In the genomic region with DNA sequence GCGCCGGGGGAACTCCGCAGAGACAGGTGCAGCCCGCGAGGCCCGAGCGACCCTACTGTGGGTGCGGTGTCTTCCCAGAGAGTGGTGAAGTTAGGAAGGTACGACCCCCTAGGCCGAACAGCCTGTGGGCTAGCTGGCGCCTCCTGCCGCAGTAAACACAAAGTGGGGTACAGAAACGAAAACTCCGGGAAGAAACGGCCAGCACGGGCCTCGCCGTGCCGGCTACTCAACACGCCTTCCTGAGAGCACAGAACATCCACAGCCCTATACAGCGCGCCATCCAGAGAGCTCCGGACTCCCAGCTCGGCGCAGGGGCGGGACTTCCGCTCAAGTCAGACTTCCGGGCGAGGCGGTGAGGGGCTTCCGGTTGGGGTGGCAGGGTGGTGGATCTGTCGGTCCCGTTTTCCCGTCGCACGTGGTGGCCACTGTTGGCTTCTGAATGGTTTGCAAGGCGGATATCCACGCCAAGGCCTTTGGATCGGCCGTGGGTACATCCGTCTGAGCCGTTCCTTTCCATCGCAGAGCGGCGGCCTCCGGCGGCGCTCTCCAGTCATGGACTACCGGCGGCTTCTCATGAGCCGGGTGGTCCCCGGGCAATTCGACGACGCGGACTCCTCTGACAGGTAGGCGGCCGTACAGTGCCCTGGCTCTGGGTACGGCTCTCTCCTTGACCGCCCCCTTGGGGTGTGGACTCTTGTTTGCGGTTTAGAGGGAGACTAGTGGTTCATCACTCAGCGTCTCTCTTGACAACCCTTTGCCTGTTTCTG, we compare ENCODE assay signal across 1 cellular context.
TF ChIP-seq lines count a peak whose summit lies in the region.

CAGE1 (minus strand) TSS at position 292 of the 767 bp plus-strand sequence. CDS start 2,569 bp downstream, outside the sequence.
RIOK1 (plus strand) TSS at position 358 of the 767 bp plus-strand sequence; CDS start at position 553, 195 bp downstream.

TF ChIP-seq in HepG2, 621 proteins besides CTCF, POLR2A, EP300 and RAD21 (continued from another document and continues in another):
- TF ChIP-seq PATZ1 (CRISPR knock-in tag; IDR thresholded peaks at IDR 0.05) (peak; percentile 74), ZNF737 (CRISPR knock-in tag; IDR thresholded peaks at IDR 0.05; ENCODE audit: borderline replicate concordance) (peak; percentile 70; the same call in 1 of the 2 replicates), ZNF776 (CRISPR knock-in tag; IDR thresholded peaks at IDR 0.05) (peak; percentile 87; the same call in 1 of the 2 replicates), ZMYM4 (CRISPR knock-in tag; IDR thresholded peaks at IDR 0.05) (peak; percentile 88), ZMYM3 (CRISPR knock-in tag; IDR thresholded peaks at IDR 0.05) (no peak; the same call in 1 of the 2 replicates), SPEN (CRISPR knock-in tag; IDR thresholded peaks at IDR 0.05; ENCODE audit: low read depth) (peak; percentile 90), MTF2 (CRISPR knock-in tag; IDR thresholded peaks at IDR 0.05; ENCODE audit: borderline replicate concordance) (peak; percentile 91), PTBP1 (IDR thresholded peaks at IDR 0.05; ENCODE audit: low read depth, low read length, poor library complexity, severe bottlenecking) (peak; percentile 88), PHB2 (IDR thresholded peaks at IDR 0.05; ENCODE audit: partially characterized antibody) (no peak), ZBTB3 (CRISPR knock-in tag; IDR thresholded peaks at IDR 0.05; ENCODE audit: borderline replicate concordance, low read depth) (peak; percentile 44; the same call in 1 of the 2 replicates), KDM6A (CRISPR knock-in tag; IDR thresholded peaks at IDR 0.05; ENCODE audit: low read depth) (peak; percentile 9; the same call in 1 of the 2 replicates), NPAS2 (CRISPR knock-in tag; IDR thresholded peaks at IDR 0.05; ENCODE audit: borderline replicate concordance) (no peak), ZNF850 (CRISPR knock-in tag; conservative IDR thresholded peaks at IDR 0.05) (peak; percentile 55; the same call in 1 of the 2 replicates), ATF5 (CRISPR knock-in tag; IDR thresholded peaks at IDR 0.05; ENCODE audit: low read depth) (peak; percentile 59; the same call in 1 of the 2 replicates), GATA4 (IDR thresholded peaks at IDR 0.05; ENCODE audit: borderline replicate concordance, low read depth) (peak; percentile 87), ZNF576 (CRISPR knock-in tag; IDR thresholded peaks at IDR 0.05) (0 out of 2 replicates have a peak, but pooled peaks have one; percentile 66), MNT (IDR thresholded peaks at IDR 0.05) (peak; percentile 88), BORCS8-MEF2B (CRISPR knock-in tag; IDR thresholded peaks at IDR 0.05) (peak; percentile 97), HOXD1 (CRISPR knock-in tag; IDR thresholded peaks at IDR 0.05) (no peak; the same call in 1 of the 2 replicates), ZNF503 (CRISPR knock-in tag; IDR thresholded peaks at IDR 0.05) (peak; percentile 21; the same call in 1 of the 2 replicates), RFX3 (CRISPR knock-in tag; IDR thresholded peaks at IDR 0.05) (peak; percentile 12; the same call in 1 of the 2 replicates), ZNF781 (CRISPR knock-in tag; IDR thresholded peaks at IDR 0.05; ENCODE audit: borderline replicate concordance, not compliant biosample characterization) (peak; percentile 78), TGIF2 (CRISPR knock-in tag; IDR thresholded peaks at IDR 0.05) (peak; percentile 79), SKI (IDR thresholded peaks at IDR 0.05; ENCODE audit: partially characterized antibody) (peak; percentile 46), ZNF772 (CRISPR knock-in tag; IDR thresholded peaks at IDR 0.05) (peak; percentile 94), JUND (CRISPR knock-in tag; IDR thresholded peaks at IDR 0.05) (0 out of 2 replicates have a peak, but pooled peaks have one; percentile 36), ZNF230 (CRISPR knock-in tag; IDR thresholded peaks at IDR 0.05) (peak; percentile 96), PPARG (CRISPR knock-in tag; conservative IDR thresholded peaks at IDR 0.05) (no peak; the same call in 1 of the 2 replicates), ZSCAN25 (CRISPR knock-in tag; IDR thresholded peaks at IDR 0.05) (peak; percentile 77), MTF1 (CRISPR knock-in tag; IDR thresholded peaks at IDR 0.05) (0 out of 2 replicates have a peak, but pooled peaks have one; percentile 15), ZNF687 (CRISPR knock-in tag; IDR thresholded peaks at IDR 0.05) (peak; percentile 100), YY1 (IDR thresholded peaks at IDR 0.05; ENCODE audit: insufficient read depth, insufficient replicate concordance, low read depth, low read length) (peak; percentile 84), ZNF24 (IDR thresholded peaks at IDR 0.05) (no peak), SMAD9 (CRISPR knock-in tag; IDR thresholded peaks at IDR 0.05) (peak; percentile 63; the same call in 1 of the 2 replicates)
- TF ChIP-seq, protein P1, sequence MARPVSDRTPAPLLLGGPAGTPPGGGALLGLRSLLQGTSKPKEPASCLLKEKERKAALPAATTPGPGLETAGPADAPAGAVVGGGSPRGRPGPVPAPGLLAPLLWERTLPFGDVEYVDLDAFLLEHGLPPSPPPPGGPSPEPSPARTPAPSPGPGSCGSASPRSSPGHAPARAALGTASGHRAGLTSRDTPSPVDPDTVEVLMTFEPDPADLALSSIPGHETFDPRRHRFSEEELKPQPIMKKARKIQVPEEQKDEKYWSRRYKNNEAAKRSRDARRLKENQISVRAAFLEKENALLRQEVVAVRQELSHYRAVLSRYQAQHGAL (CRISPR knock-in tag; IDR thresholded peaks at IDR 0.05; ENCODE audit: not compliant biosample characterization): peak; percentile 21
- TF ChIP-seq, protein P2, sequence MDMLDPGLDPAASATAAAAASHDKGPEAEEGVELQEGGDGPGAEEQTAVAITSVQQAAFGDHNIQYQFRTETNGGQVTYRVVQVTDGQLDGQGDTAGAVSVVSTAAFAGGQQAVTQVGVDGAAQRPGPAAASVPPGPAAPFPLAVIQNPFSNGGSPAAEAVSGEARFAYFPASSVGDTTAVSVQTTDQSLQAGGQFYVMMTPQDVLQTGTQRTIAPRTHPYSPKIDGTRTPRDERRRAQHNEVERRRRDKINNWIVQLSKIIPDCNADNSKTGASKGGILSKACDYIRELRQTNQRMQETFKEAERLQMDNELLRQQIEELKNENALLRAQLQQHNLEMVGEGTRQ (IDR thresholded peaks at IDR 0.05; ENCODE audit: low read depth, low read length): no peak
- TF ChIP-seq, protein P2 (CRISPR knock-in tag; IDR thresholded peaks at IDR 0.05; ENCODE audit: borderline replicate concordance): no peak; the same call in 1 of the 2 replicates
- TF ChIP-seq, protein P3, sequence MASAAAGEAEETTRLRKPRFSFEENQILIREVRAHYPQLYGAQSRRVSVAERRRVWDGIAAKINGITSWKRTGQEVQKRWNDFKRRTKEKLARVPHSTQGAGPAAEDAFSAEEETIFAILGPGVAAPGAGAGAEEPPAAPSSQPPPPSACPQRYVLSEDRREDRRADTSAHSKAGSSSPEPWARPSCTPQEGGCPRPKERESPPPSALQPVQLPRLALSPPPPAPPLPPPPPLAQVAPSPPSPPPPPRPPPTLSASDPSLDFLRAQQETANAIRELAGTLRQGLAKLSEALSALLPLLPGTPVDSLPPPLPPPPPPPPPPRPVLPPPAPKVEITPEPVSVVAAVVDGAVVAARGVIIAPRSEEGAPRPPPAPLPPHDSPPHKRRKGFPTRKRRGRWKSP (CRISPR knock-in tag; IDR thresholded peaks at IDR 0.05): peak; percentile 92
